ENCODE assay signal across 21 cellular contexts in genomic region chr1:182845379-182845778, GRCh38. TPM values are rescaled to one million over a fixed set of nuclear protein-coding genes. Genes with fewer than 3 reads are reported as not detected.
DNase-seq lines count a peak whose midpoint lies in the region; ATAC-seq and TF ChIP-seq lines count a peak whose summit lies in the region.
"Had no signal": no experiment of that assay in that cellular context is flagged by ENCODE, and none has a peak within 500 bp of the region (broad histone marks: within the 10 kb centered on the region; RNA-seq: fewer than 3 reads in every experiment).

No MANE protein-coding gene starts in this region.

- H3K9me3 Mint-ChIP-seq in T-cell: no peaks in the 10 kb centered on the region
- no peaks in the 10 kb centered on the region for H3K9me3 Mint-ChIP-seq in activated T-helper 1 cell treated with anti-CD3 and anti-CD28 coated beads, Interleukin-12 subunit alpha, Interleukin-12 subunit beta, Interleukin-2, Interleukin-4 antibody, amounts not matched to agents 30 ng/mL and 10 ng/mL and 1 ng/mL, durations not matched to agents 14 hours and 24 hours and 36 hours
- no peaks in the 10 kb centered on the region for H3K9me3 Mint-ChIP-seq in neural crest cell
- H3K9me3 Mint-ChIP-seq in immature natural killer cell: no peaks in the 10 kb centered on the region

- no peaks in the 10 kb centered on the region for H3K27me3 Mint-ChIP-seq in T-cell
- H3K27me3 Mint-ChIP-seq in activated T-helper 1 cell treated with anti-CD3 and anti-CD28 coated beads, Interleukin-12 subunit alpha, Interleukin-12 subunit beta, Interleukin-2, Interleukin-4 antibody, amounts not matched to agents 30 ng/mL and 10 ng/mL and 1 ng/mL, durations not matched to agents 14 hours and 24 hours and 36 hours (ENCODE audit: insufficient read depth): no peaks in the 10 kb centered on the region
- H3K27me3 Mint-ChIP-seq in neural crest cell (ENCODE audit: low read depth): no peaks in the 10 kb centered on the region
- H3K27me3 Mint-ChIP-seq in immature natural killer cell (ENCODE audit: low read depth in 3 of 3): peaks cover 0 to 4% (median 0%) of the 10 kb centered on the region in 3 donors

- no peak for TF ChIP-seq CTCF in neural crest cell (conservative IDR thresholded peaks at IDR 0.05)

- intact Hi-C loops in activated T-helper 1 cell treated with anti-CD3 and anti-CD28 coated beads, Interleukin-12 subunit alpha, Interleukin-12 subunit beta, Interleukin-2, Interleukin-4 antibody, amounts not matched to agents 30 ng/mL and 10 ng/mL and 1 ng/mL, durations not matched to agents 14 hours and 24 hours and 36 hours (cut with micrococcal nuclease): loop anchor here (1.0 to 10.0 kb wide), 4 partner anchors 17 to 821 kb away; partner anchors contain the start of gene ARPC5

- peak overlapping the region in 1 of 3 donors; percentile 44 for H3K4me3 Mint-ChIP-seq in T-cell
- peak overlapping the region; percentile 54 for H3K4me3 Mint-ChIP-seq in activated T-helper 1 cell treated with anti-CD3 and anti-CD28 coated beads, Interleukin-12 subunit alpha, Interleukin-12 subunit beta, Interleukin-2, Interleukin-4 antibody, amounts not matched to agents 30 ng/mL and 10 ng/mL and 1 ng/mL, durations not matched to agents 14 hours and 24 hours and 36 hours
- peak overlapping the region; percentile 57 for H3K4me3 Mint-ChIP-seq in neural crest cell
- no peak overlapping the region for H3K4me3 Mint-ChIP-seq in immature natural killer cell

- peak overlapping the region; percentile 22 to 27 for H3K27ac Mint-ChIP-seq in T-cell
- H3K27ac Mint-ChIP-seq in activated T-helper 1 cell treated with anti-CD3 and anti-CD28 coated beads, Interleukin-12 subunit alpha, Interleukin-12 subunit beta, Interleukin-2, Interleukin-4 antibody, amounts not matched to agents 30 ng/mL and 10 ng/mL and 1 ng/mL, durations not matched to agents 14 hours and 24 hours and 36 hours: peak overlapping the region; percentile 85
- no peak overlapping the region for H3K27ac Mint-ChIP-seq in neural crest cell (ENCODE audit: unreplicated experiment)
- H3K27ac Mint-ChIP-seq in immature natural killer cell: peak overlapping the region in 2 of 6 donors; percentile 4 to 34

- POLR2A ChIA-PET in T-cell (lab: Charles Lee) (no interaction called here), HEK293T (lab: Yijun Ruan, JAX) (no interaction called here)

- H3K36me3 Mint-ChIP-seq in T-cell (peaks cover 59% of the 10 kb centered on the region), neural crest cell (ENCODE audit: low read depth) (peaks cover 40% of the 10 kb centered on the region), immature natural killer cell (peaks cover 9 to 35% (median 26%) of the 10 kb centered on the region in 3 donors)
- peaks cover 81% of the 10 kb centered on the region for H3K36me3 Mint-ChIP-seq in activated T-helper 1 cell treated with anti-CD3 and anti-CD28 coated beads, Interleukin-12 subunit alpha, Interleukin-12 subunit beta, Interleukin-2, Interleukin-4 antibody, amounts not matched to agents 30 ng/mL and 10 ng/mL and 1 ng/mL, durations not matched to agents 14 hours and 24 hours and 36 hours (ENCODE audit: low read depth)

- peak; percentile 20 for DNase-seq in activated T-cell treated with anti-CD3 and anti-CD28 coated beads for 4 hours
- no peak for DNase-seq in activated T-cell treated with anti-CD3 and anti-CD28 coated beads, Interleukin-2, amount 50 U/mL, for 1 hour
- DNase-seq in T-cell: no peak
- no peak for DNase-seq in activated T-helper 1 cell treated with anti-CD3 and anti-CD28 coated beads, Interleukin-12 subunit alpha, Interleukin-12 subunit beta, Interleukin-2, Interleukin-4 antibody, amounts not matched to agents 30 ng/mL and 10 ng/mL and 1 ng/mL, durations not matched to agents 14 hours and 24 hours and 36 hours (ENCODE audit: low spot score)
- DNase-seq in neural crest cell (ENCODE audit: low read depth, low spot score): no peak
- DNase-seq in immature natural killer cell: no peak
- no peak for DNase-seq in Ammon's horn (ENCODE audit: low spot score)
- no peak for DNase-seq in HEK293T (ENCODE audit: extremely low spot score)
- DNase-seq: activated CD4-positive, CD25-positive, alpha-beta regulatory T cell treated with anti-CD3 and anti-CD28 coated beads, Interleukin-2, amount 50 U/mL, for 72 hours; activated gamma-delta T cell; DMS 273 treated with DMSO at 0.1 percent for 48 hours; foreskin melanocyte; HCEC 1CT; NCI-H1105; NCI-H2107; NCI-H510A; occipital lobe; retina; spleen; T1000; thyroid gland had no signal

- no peak for ATAC-seq in T-cell (replicated peaks in 1 of 4)

- CTCF ChIA-PET in T-cell (lab: Charles Lee) (no interaction called here), HEK293T (lab: Yijun Ruan, JAX) (no interaction called here)

- H3K4me1 Mint-ChIP-seq in T-cell (peaks cover 89 to 95% (median 95%) of the 10 kb centered on the region in 3 donors), neural crest cell (peaks cover 56% of the 10 kb centered on the region), immature natural killer cell (peaks cover 59 to 95% of the 10 kb centered on the region in 2 donors)
- H3K4me1 Mint-ChIP-seq in activated T-helper 1 cell treated with anti-CD3 and anti-CD28 coated beads, Interleukin-12 subunit alpha, Interleukin-12 subunit beta, Interleukin-2, Interleukin-4 antibody, amounts not matched to agents 30 ng/mL and 10 ng/mL and 1 ng/mL, durations not matched to agents 14 hours and 24 hours and 36 hours (ENCODE audit: low read depth): peaks cover 90% of the 10 kb centered on the region

TF ChIP-seq in HEK293T, 16 proteins besides CTCF, POLR2A, EP300 and RAD21:
- TF ChIP-seq PKNOX1 (IDR thresholded peaks at IDR 0.05): no peak
- TF ChIP-seq TARDBP (IDR thresholded peaks at IDR 0.05): no peak
- no peak for TF ChIP-seq CTBP1 (IDR thresholded peaks at IDR 0.05; ENCODE audit: borderline replicate concordance)
- no peak for TF ChIP-seq HDGF (IDR thresholded peaks at IDR 0.05; ENCODE audit: borderline replicate concordance)

RNA-seq across cellular contexts. Expression of gene DHX9, which starts 6.2 kb away (rescaled TPM):
- 100 to 1,000 TPM; 180 to 264 (median 193) TPM for total RNA-seq in T-cell
- 346 and 355 TPM in 2 replicates for total RNA-seq in activated T-helper 1 cell treated with anti-CD3 and anti-CD28 coated beads, Interleukin-12 subunit alpha, Interleukin-12 subunit beta, Interleukin-2, Interleukin-4 antibody, amounts not matched to agents 30 ng/mL and 10 ng/mL and 1 ng/mL, durations not matched to agents 14 hours and 24 hours and 36 hours
- 404 and 426 TPM in 2 replicates for total RNA-seq in neural crest cell
- polyA plus RNA-seq in immature natural killer cell: 100 to 1,000 TPM in 1 of 3 donors, 10 to 100 TPM in 2; 71.0 to 102 (median 96.5) TPM

RNA-seq across cellular contexts. Expression of gene NPL, which starts 55.8 kb away (rescaled TPM):
- 1 to 10 TPM; 2.5 to 5.4 (median 4.2) TPM for total RNA-seq in T-cell
- 6.4 and 6.9 TPM in 2 replicates for total RNA-seq in activated T-helper 1 cell treated with anti-CD3 and anti-CD28 coated beads, Interleukin-12 subunit alpha, Interleukin-12 subunit beta, Interleukin-2, Interleukin-4 antibody, amounts not matched to agents 30 ng/mL and 10 ng/mL and 1 ng/mL, durations not matched to agents 14 hours and 24 hours and 36 hours
- total RNA-seq in neural crest cell: 9.1 and 12.7 TPM in 2 replicates
- 1 to 10 TPM; 3.6 to 9.1 (median 4.8) TPM for polyA plus RNA-seq in immature natural killer cell

Comparison
In these comparisons a context has a peak if more than half of its experiments do, and no peak if none do; other contexts are left out.
1. H3K4me3 Mint-ChIP-seq: peak in activated T-helper 1 cell treated with anti-CD3 and anti-CD28 coated beads, Interleukin-12 subunit alpha, Interleukin-12 subunit beta, Interleukin-2, Interleukin-4 antibody, amounts not matched to agents 30 ng/mL and 10 ng/mL and 1 ng/mL, durations not matched to agents 14 hours and 24 hours and 36 hours (single experiment) and neural crest cell (single experiment); none in immature natural killer cell (0 of 5).